ENCODE assay signal across 25 cellular contexts in genomic region chr5:178098685-178099084, GRCh38.
"Had no signal": no experiment of that assay in that cellular context is flagged by ENCODE, and none has a peak within 500 bp of the region (broad histone marks: within the 10 kb centered on the region; RNA-seq: fewer than 3 reads in every experiment).

No MANE protein-coding gene starts in this region.

- H3K36me3 ChIP-seq: colonic mucosa, esophagus muscularis mucosa, esophagus squamous epithelium, gastrocnemius medialis, gastroesophageal sphincter, heart left ventricle, heart right ventricle had no signal

- H3K27me3 ChIP-seq: colonic mucosa, esophagus squamous epithelium, foreskin keratinocyte, gastrocnemius medialis, gastroesophageal sphincter had no signal

- H3K9me3 ChIP-seq: colonic mucosa, esophagus muscularis mucosa, esophagus squamous epithelium, gastrocnemius medialis, gastroesophageal sphincter, heart left ventricle, heart right ventricle had no signal

- ATAC-seq: effector memory CD8-positive, alpha-beta T cell; esophagus mucosa; foreskin keratinocyte; gastrocnemius medialis; gastroesophageal sphincter; heart left ventricle; heart right ventricle had no signal

- H3K27ac ChIP-seq: colonic mucosa, coronary artery, dorsolateral prefrontal cortex, epithelial cell of prostate, esophagus muscularis mucosa, esophagus squamous epithelium, foreskin keratinocyte, gastrocnemius medialis, gastroesophageal sphincter, heart left ventricle, heart right ventricle had no signal

- H3K4me3 Mint-ChIP-seq: dendritic cell treated with granulocyte-macrophage colony-stimulating factor and Interleukin-4, amounts not matched to agents 40 ng/mL and 50 ng/mL, for 4 days; effector memory CD8-positive, alpha-beta T cell; endodermal cell had no signal

- H3K4me1 ChIP-seq: colonic mucosa, esophagus muscularis mucosa, foreskin keratinocyte, gastrocnemius medialis, gastroesophageal sphincter, heart left ventricle, heart right ventricle had no signal

- H3K4me3 ChIP-seq: colonic mucosa, coronary artery, dorsolateral prefrontal cortex, esophagus muscularis mucosa, esophagus squamous epithelium, gastrocnemius medialis, gastroesophageal sphincter, heart left ventricle, heart right ventricle had no signal

- DNase-seq: colonic mucosa; cortex of kidney; dermis blood vessel endothelial cell; dorsolateral prefrontal cortex; effector CD4-positive, alpha-beta T cell; effector CD8-positive, alpha-beta T cell; effector memory CD4-positive, alpha-beta T cell; effector memory CD8-positive, alpha-beta T cell; endodermal cell; erythroblast; esophagus squamous epithelium; foreskin fibroblast; foreskin keratinocyte; foreskin melanocyte; gastrocnemius medialis; glutamatergic neuron; head of caudate nucleus; heart right ventricle had no signal

- H3K4me1 Mint-ChIP-seq: endodermal cell had no signal

- H3K9me3 Mint-ChIP-seq: dendritic cell treated with granulocyte-macrophage colony-stimulating factor and Interleukin-4, amounts not matched to agents 40 ng/mL and 50 ng/mL, for 4 days; effector memory CD8-positive, alpha-beta T cell had no signal

- H3K27me3 Mint-ChIP-seq: effector memory CD8-positive, alpha-beta T cell had no signal

- H3K27ac Mint-ChIP-seq: dendritic cell treated with granulocyte-macrophage colony-stimulating factor and Interleukin-4, amounts not matched to agents 40 ng/mL and 50 ng/mL, for 4 days; effector memory CD8-positive, alpha-beta T cell; endodermal cell had no signal
